In genomic region chr2:122563781-122564180, GRCh38 we compare ENCODE assay signal across 32 cellular contexts.
"Had no signal": no experiment of that assay in that cellular context is flagged by ENCODE, and none has a peak within 500 bp of the region (broad histone marks: within the 10 kb centered on the region; RNA-seq: fewer than 3 reads in every experiment).

No MANE protein-coding gene starts in this region.

- FAIRE-seq: astrocyte, bronchial epithelial cell had no signal

- H3K9me3 ChIP-seq: adrenal gland, ascending aorta, body of pancreas, breast epithelium had no signal

- H3K36me3 ChIP-seq: adrenal gland, ascending aorta, brain microvascular endothelial cell, breast epithelium, cardiac muscle cell had no signal

- H3K4me3 ChIP-seq: adrenal gland, ascending aorta, body of pancreas, breast epithelium, cardiac muscle cell had no signal

- DNase-seq: activated effector memory CD4-positive, alpha-beta T cell treated with anti-CD3 and anti-CD28 coated beads, Interleukin-2, amount 50 U/mL, for 16 hours; activated effector memory CD4-positive, alpha-beta T cell treated with Interleukin-2 at 50 U/mL for 16 hours; activated gamma-delta T cell; activated gamma-delta T cell treated with Interleukin-2 at 50 U/mL for 16 hours; activated naive CD4-positive, alpha-beta T cell; activated naive CD4-positive, alpha-beta T cell treated with anti-CD3 and anti-CD28 coated beads for 36 hours; activated naive CD4-positive, alpha-beta T cell treated with anti-CD3 and anti-CD28 coated beads, Interleukin-2, amount 10 ng/mL, durations not matched to agents 7 days and 5 days; activated naive CD4-positive, alpha-beta T cell treated with anti-CD3 and anti-CD28 coated beads, Interleukin-2, amount 50 U/mL, for 16 hours; activated naive CD4-positive, alpha-beta T cell treated with Interleukin-2 at 50 U/mL for 16 hours; activated naive CD8-positive, alpha-beta T cell treated with anti-CD3 and anti-CD28 coated beads for 36 hours; activated naive CD8-positive, alpha-beta T cell treated with anti-CD3 and anti-CD28 coated beads, Interleukin-2, amount 10 ng/mL, durations not matched to agents 7 days and 5 days; activated naive CD8-positive, alpha-beta T cell treated with anti-CD3 and anti-CD28 coated beads, Interleukin-2, amount 50 U/mL, for 24 hours; activated T-cell treated with anti-CD3 and anti-CD28 coated beads for 4 hours; activated T-cell treated with anti-CD3 and anti-CD28 coated beads, Interleukin-2, amount 50 U/mL, for 24 hours; activated T-cell treated with anti-CD3 and anti-CD28 coated beads, Interleukin-2, amount 50 U/mL, for 4 hours; activated T-cell treated with anti-CD3 and anti-CD28 coated beads, Interleukin-2, amount 50 U/mL, for 48 hours; activated T-cell treated with anti-CD3 and anti-CD28 coated beads, Interleukin-2, amount 50 U/mL, for 72 hours; adrenal gland; amniotic stem cell; amygdala; anterior cingulate cortex; aorta; body of pancreas; brain microvascular endothelial cell; caudate nucleus; central memory CD4-positive, alpha-beta T cell; cerebellar nuclear complex had no signal

- H3K4me1 ChIP-seq: adrenal gland, ascending aorta, body of pancreas, breast epithelium had no signal

- H3K27me3 ChIP-seq: adrenal gland, ascending aorta, body of pancreas, brain microvascular endothelial cell, breast epithelium, cardiac muscle cell had no signal

- H3K27ac ChIP-seq: adrenal gland, ascending aorta, body of pancreas, brain microvascular endothelial cell, breast epithelium, cardiac muscle cell had no signal
